ENCODE assay signal across 32 cellular contexts in the genomic region with DNA sequence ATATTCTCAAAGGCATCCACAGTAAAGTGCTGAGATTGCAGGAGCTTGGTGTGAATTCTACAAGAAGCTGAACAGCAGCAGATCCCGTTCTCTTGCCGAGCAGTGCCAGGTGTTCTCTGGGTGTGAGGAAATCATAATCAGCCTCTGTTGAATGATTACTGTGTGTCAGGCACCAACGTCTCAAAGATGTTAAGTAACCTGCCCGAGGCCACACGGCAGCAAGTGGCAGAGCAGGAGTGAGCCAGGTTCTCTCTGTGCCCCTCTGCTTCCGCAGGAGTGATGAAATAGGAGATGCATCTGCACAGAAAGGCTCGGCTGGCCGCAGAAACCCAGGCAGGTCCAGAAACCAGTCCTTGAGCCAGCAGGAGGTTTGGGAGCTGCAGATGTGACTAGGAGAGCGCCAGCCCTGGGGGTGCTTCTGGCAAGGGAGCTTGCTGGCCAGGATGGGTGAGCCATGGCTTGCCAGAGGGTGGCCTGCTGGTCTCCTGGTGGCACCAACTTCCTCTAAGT.
A peak's percentile ranks its signal among the peaks of the same experiment; 100 is the strongest.
DNase-seq lines count a peak whose midpoint lies in the region; ATAC-seq, FAIRE-seq and TF ChIP-seq lines count a peak whose summit lies in the region.
"Had no signal": no experiment of that assay in that cellular context is flagged by ENCODE, and none has a peak within 500 bp of the region (broad histone marks: within the 10 kb centered on the region; RNA-seq: fewer than 3 reads in every experiment).

No MANE protein-coding gene starts in this region.

- CTCF ChIA-PET in HepG2 (lab: Yijun Ruan, JAX; ENCODE audit: low intra/inter-chr PET ratio, low total read pairs): no interaction called here

- TF ChIP-seq CTCF in HepG2 (CRISPR knock-in tag; IDR thresholded peaks at IDR 0.05) (no peak), right lobe of liver (IDR thresholded peaks at IDR 0.05) (no peak), endodermal cell (conservative IDR thresholded peaks at IDR 0.05) (no peak), spleen (IDR thresholded peaks at IDR 0.05 in 8 of 11, conservative IDR thresholded peaks at IDR 0.05 in 3 of 11) (no peak)

- H3K79me2 ChIP-seq in HepG2 (ENCODE audit: insufficient read depth, low read length): no peaks in the 10 kb centered on the region

- H3K4me3 Mint-ChIP-seq in endodermal cell: no peak overlapping the region
- H3K4me3 Mint-ChIP-seq: CD4-positive, alpha-beta memory T cell; HFFc6; T-helper 17 cell had no signal

- H3K4me1 Mint-ChIP-seq in endodermal cell: no peaks in the 10 kb centered on the region

- no TSS peak for BruUV-seq in HepG2 (replicated peaks; lab: Mats Ljungman, UMichigan)

- POLR2A ChIA-PET in HepG2 (lab: Yijun Ruan, JAX): no interaction called here

- H3K9ac ChIP-seq in HepG2 (ENCODE audit: insufficient read depth, low read depth, low read length) (no peak overlapping the region), endodermal cell (ENCODE audit: extremely low read depth, low read length, poor library complexity, severe bottlenecking) (no peak overlapping the region)
- H3K9ac ChIP-seq: BLaER1 treated with 17β-estradiol and CSF1 and Interleukin-3, amounts not matched to agents 10 nM and 100 nM had no signal

- H3K27ac ChIP-seq in HepG2 (ENCODE audit: extremely low read length, insufficient read depth, low read length): no peak overlapping the region
- no peak overlapping the region for H3K27ac ChIP-seq in right lobe of liver
- no peak overlapping the region for H3K27ac ChIP-seq in endodermal cell (ENCODE audit: low read depth, low read length)
- H3K27ac ChIP-seq in spleen: no peak overlapping the region
- H3K27ac ChIP-seq: A549; BLaER1 treated with 17β-estradiol and CSF1 and Interleukin-3, amounts not matched to agents 10 nM and 100 nM; SJCRH30 had no signal

- no peaks in the 10 kb centered on the region for H3K36me3 ChIP-seq in HepG2 (replicated peaks in 1 of 2; ENCODE audit: control insufficient read depth in 1 of 2, insufficient read depth in 2 of 2, low read length in 2 of 2)
- H3K36me3 ChIP-seq in right lobe of liver: no peaks in the 10 kb centered on the region
- H3K36me3 ChIP-seq in endodermal cell (ENCODE audit: control insufficient read depth, insufficient read depth, low read length): no peaks in the 10 kb centered on the region
- no peaks in the 10 kb centered on the region for H3K36me3 ChIP-seq in spleen
- H3K36me3 ChIP-seq: BLaER1 treated with 17β-estradiol and CSF1 and Interleukin-3, amounts not matched to agents 10 nM and 100 nM; HAP-1; SJCRH30 had no signal

- ATAC-seq in HepG2 (no peak; the same call in 2 of the 3 replicates), right lobe of liver (no peak), GM18505 (IDR thresholded peaks at IDR 0.05; ENCODE audit: unreplicated experiment) (no peak)
- ATAC-seq: A549, Right ventricle myocardium inferior, SK-N-SH treated with all-trans-retinoic acid at 6 μM for 48 hours, T-helper 17 cell had no signal

- 8% methylated on average over 6 of the region's 9 CpGs for WGBS in HepG2 (ENCODE audit: low lambda C conversion rate)
- 84% methylated on average over 8 of the region's 9 CpGs for WGBS in right lobe of liver (ENCODE audit: insufficient coverage, low coverage, low lambda C conversion rate, missing lambda C conversion rate)
- WGBS in endodermal cell (ENCODE audit: insufficient coverage in 1 of 2, insufficient read length in 1 of 2), 2 experiments: 93 to 94% methylated on average over 6 to 9 of the region's 9 CpGs
- 86 to 91% (median 89%) methylated on average over 9 of the region's 9 CpGs for WGBS in spleen, 5 donors

- no peak for DNase-seq in HepG2 (ENCODE audit: low spot score)
- DNase-seq in right lobe of liver: no peak
- peak; percentile 16 for DNase-seq in NOMO-1 treated with dmso at 0.1 percent for 144 hours (lab: John Stamatoyannopoulos, UW; ENCODE audit: unreplicated experiment)
- DNase-seq in endodermal cell: peak; percentile 38
- DNase-seq in spleen: peak; percentile 51
- no peak for DNase-seq in NK-92 treated with Interleukin-12 subunit alpha and Interleukin-12 subunit beta, amount 100 ng/mL, for 24 hours (lab: John Stamatoyannopoulos, UW)
- no peak for DNase-seq in activated CD8-positive, alpha-beta memory T cell treated with anti-CD3 and anti-CD28 coated beads, Interleukin-2, amount 50 U/mL, for 48 hours
- DNase-seq: AML-193; CD4-positive, alpha-beta memory T cell; COR-L47; DMS53; GF-D8; GOT3; HFFc6; Karpas-422; NCI-H1105; NCI-H1436 treated with DMSO at 0.1 percent for 48 hours; NCI-H187 treated with DMSO at 0.1 percent for 48 hours; NCI-H2171; NCI-H226; NCI-H524; NCI-H774; OCI-M1; SJCRH30; T-helper 17 cell had no signal

- TF ChIP-seq POLR2A in HepG2 (IDR thresholded peaks at IDR 0.05; ENCODE audit: insufficient read depth in 1 of 2, low read depth in 2 of 2, low read length in 2 of 2): no peak
- TF ChIP-seq POLR2A in right lobe of liver (IDR thresholded peaks at IDR 0.05): no peak
- TF ChIP-seq POLR2A in spleen (IDR thresholded peaks at IDR 0.05): no peak
- no peak for TF ChIP-seq POLR2A in GM18505 (IDR thresholded peaks at IDR 0.05; ENCODE audit: borderline replicate concordance, extremely low read depth, insufficient read depth, insufficient read length)

- H3K27me3 ChIP-seq in HepG2 (ENCODE audit: control insufficient read depth in 1 of 2, insufficient read depth in 2 of 2, low read length in 2 of 2) (peaks cover 3 to 50% of the 10 kb centered on the region in 2 experiments), right lobe of liver (no peaks in the 10 kb centered on the region), endodermal cell (ENCODE audit: control insufficient read depth, insufficient read depth, low read length, poor library complexity, severe bottlenecking) (peaks cover 8% of the 10 kb centered on the region), spleen (replicated peaks in 1 of 7) (peaks cover 0 to 9% (median 0%) of the 10 kb centered on the region in 7 donors)
- H3K27me3 ChIP-seq: BLaER1 treated with 17β-estradiol and CSF1 and Interleukin-3, amounts not matched to agents 10 nM and 100 nM had no signal

- peaks cover 12% of the 10 kb centered on the region for H3K27me3 Mint-ChIP-seq in endodermal cell (ENCODE audit: insufficient read depth)

- no peaks in the 10 kb centered on the region for H3K36me3 Mint-ChIP-seq in endodermal cell (ENCODE audit: low read depth)
- H3K36me3 Mint-ChIP-seq: CD4-positive, alpha-beta memory T cell had no signal

- H3K4me2 ChIP-seq in HepG2 (ENCODE audit: low read depth, low read length): no peak overlapping the region
- H3K4me2 ChIP-seq: A549; BLaER1 treated with 17β-estradiol and CSF1 and Interleukin-3, amounts not matched to agents 10 nM and 100 nM had no signal

- TF ChIP-seq RAD21 in HepG2 (CRISPR knock-in tag; IDR thresholded peaks at IDR 0.05): no peak

- H2AFZ ChIP-seq in HepG2 (ENCODE audit: low read length): no peak overlapping the region

- no peak for FAIRE-seq in HepG2 (lab: Jason Lieb, UNC)
- FAIRE-seq: A549, GM12891 had no signal

- intact Hi-C loops in HepG2 (cut with micrococcal nuclease; ENCODE audit: unreplicated experiment) (no loop called here), right lobe of liver (cut with DNase I) (no loop called here), spleen (cut with DNase I; ENCODE audit: low total_unique reads) (no loop called here)

- H3K4me3 ChIP-seq in HepG2 (replicated peaks in 1 of 3; ENCODE audit: insufficient read depth in 1 of 3, low read depth in 2 of 3, low read length in 3 of 3): no peak overlapping the region
- H3K4me3 ChIP-seq in right lobe of liver: no peak overlapping the region
- no peak overlapping the region for H3K4me3 ChIP-seq in endodermal cell (ENCODE audit: low read length)
- H3K4me3 ChIP-seq in spleen: no peak overlapping the region
- H3K4me3 ChIP-seq: A549; BLaER1 treated with 17β-estradiol and CSF1 and Interleukin-3, amounts not matched to agents 10 nM and 100 nM; HAP-1; SJCRH30 had no signal

- in situ Hi-C loops in HepG2 (cut with HindIII; ENCODE audit: extremely low pct_ligation_motif_present, low pct_unique_long_range_greater_than_20kb): no loop called here

- H4K20me1 ChIP-seq in HepG2 (ENCODE audit: insufficient read depth, low read length): no peaks in the 10 kb centered on the region
- H4K20me1 ChIP-seq: BLaER1 treated with 17β-estradiol and CSF1 and Interleukin-3, amounts not matched to agents 10 nM and 100 nM had no signal

- TF ChIP-seq EP300 in HepG2 (IDR thresholded peaks at IDR 0.05; ENCODE audit: low read depth in 2 of 2, low read length in 2 of 2) (no peak), HepG2 (CRISPR knock-in tag; IDR thresholded peaks at IDR 0.05; ENCODE audit: borderline replicate concordance) (no peak)

- H3K27ac Mint-ChIP-seq in endodermal cell: no peak overlapping the region
- H3K27ac Mint-ChIP-seq: CD4-positive, alpha-beta memory T cell; HFFc6; T-helper 17 cell had no signal

- H3K4me1 ChIP-seq in HepG2 (ENCODE audit: insufficient read depth, low read length) (no peaks in the 10 kb centered on the region), right lobe of liver (no peaks in the 10 kb centered on the region), endodermal cell (ENCODE audit: control insufficient read depth, insufficient read depth, low read length) (no peaks in the 10 kb centered on the region), spleen (peaks cover 0 to 3% (median 0%) of the 10 kb centered on the region in 6 donors)
- H3K4me1 ChIP-seq: A549; BLaER1 treated with 17β-estradiol and CSF1 and Interleukin-3, amounts not matched to agents 10 nM and 100 nM; HAP-1; SJCRH30 had no signal

- H3K9me3 ChIP-seq in HepG2 (ENCODE audit: low read length) (no peaks in the 10 kb centered on the region), right lobe of liver (no peaks in the 10 kb centered on the region), endodermal cell (ENCODE audit: control insufficient read depth, low read length) (no peaks in the 10 kb centered on the region), spleen (no peaks in the 10 kb centered on the region)
- H3K9me3 ChIP-seq: A549, HAP-1, SJCRH30 had no signal

- peaks cover 11% of the 10 kb centered on the region for H3K9me3 Mint-ChIP-seq in endodermal cell
- H3K9me3 Mint-ChIP-seq: CD4-positive, alpha-beta memory T cell; HFFc6 had no signal

TF ChIP-seq in HepG2, 621 proteins besides CTCF, POLR2A, EP300 and RAD21 (continues in another document):
- TF ChIP-seq BRF2 (CRISPR knock-in tag; IDR thresholded peaks at IDR 0.05): no peak
- no peak for TF ChIP-seq GABPB1 (CRISPR knock-in tag; IDR thresholded peaks at IDR 0.05)
- peak; percentile 28 to 45; a peak in 3 of 4 replicates for TF ChIP-seq MAFK (conservative IDR thresholded peaks at IDR 0.05 in 1 of 2, IDR thresholded peaks at IDR 0.05 in 1 of 2; ENCODE audit: low read length in 2 of 2)
- no peak for TF ChIP-seq ESRRA (CRISPR knock-in tag; IDR thresholded peaks at IDR 0.05; ENCODE audit: low read depth)
- TF ChIP-seq ZNF724P (CRISPR knock-in tag; IDR thresholded peaks at IDR 0.05; ENCODE audit: borderline replicate concordance): no peak

Comparison
In these comparisons a context has a peak if more than half of its experiments do, and no peak if none do; other contexts are left out.
1. DNase-seq: peak in NOMO-1 treated with dmso at 0.1 percent for 144 hours (single experiment), endodermal cell (single experiment) and spleen (single experiment); none in HepG2 (single experiment), right lobe of liver (0 of 3), NK-92 treated with Interleukin-12 subunit alpha and Interleukin-12 subunit beta, amount 100 ng/mL, for 24 hours (single experiment) and activated CD8-positive, alpha-beta memory T cell treated with anti-CD3 and anti-CD28 coated beads, Interleukin-2, amount 50 U/mL, for 48 hours (single experiment).